19 cellular contexts compared by ENCODE assay signal in the genomic region with DNA sequence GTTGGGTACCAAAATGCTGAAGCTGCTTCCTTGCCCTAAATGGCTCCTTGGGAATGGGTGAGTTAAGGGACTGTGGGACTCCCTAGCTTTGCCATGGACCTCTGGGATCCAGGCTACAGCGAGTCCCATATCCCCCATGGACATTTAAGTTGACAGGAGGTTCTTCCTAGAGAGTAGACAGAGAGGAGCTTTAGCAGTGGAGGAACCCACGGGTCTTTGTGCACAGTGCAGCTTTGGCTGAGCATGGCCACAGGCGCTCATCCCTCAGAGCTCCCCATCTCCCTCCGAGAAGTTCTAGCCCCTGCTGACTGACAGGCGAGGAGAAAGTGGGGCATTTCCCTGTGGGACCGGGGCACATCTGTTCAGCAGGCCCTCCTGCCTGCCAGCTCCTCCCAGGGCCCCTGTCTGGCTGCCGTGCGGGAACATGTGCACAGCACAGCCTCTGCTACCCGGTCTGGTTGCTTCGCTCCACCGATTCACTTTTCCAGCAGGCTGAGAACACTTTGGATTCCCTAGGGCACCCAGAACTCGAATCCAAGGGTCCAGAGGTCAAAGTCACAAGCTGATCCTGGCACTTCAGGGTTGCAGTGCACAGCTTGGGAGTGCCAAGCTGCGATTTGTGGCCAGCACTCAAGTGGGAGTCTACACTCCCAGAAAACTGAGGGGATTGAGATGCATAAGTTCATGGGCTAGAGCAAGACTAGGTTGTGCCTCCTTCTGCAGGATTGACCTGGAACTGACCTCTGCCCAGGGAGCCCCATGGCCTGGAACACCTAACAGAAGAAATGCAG.
"Had no signal": no experiment of that assay in that cellular context is flagged by ENCODE, and none has a peak within 500 bp of the region (broad histone marks: within the 10 kb centered on the region; RNA-seq: fewer than 3 reads in every experiment).

No MANE protein-coding gene starts in this region.

- H3K27ac Mint-ChIP-seq: naive B cell, nephron, type B pancreatic cell had no signal

- H3K4me3 ChIP-seq: heart right ventricle, left ventricle myocardium inferior, psoas muscle, right lobe of liver, spleen, uterus had no signal

- H3K27ac ChIP-seq: heart right ventricle, left ventricle myocardium inferior, psoas muscle, right lobe of liver, spleen, uterus had no signal

- H3K27me3 ChIP-seq: heart right ventricle, right lobe of liver, uterus had no signal

- H3K36me3 ChIP-seq: heart right ventricle, left ventricle myocardium inferior, right lobe of liver, spleen, uterus had no signal

- H3K4me1 Mint-ChIP-seq: naive B cell, nephron had no signal

- H3K9me3 ChIP-seq: psoas muscle, right lobe of liver, spleen had no signal

- H3K4me3 Mint-ChIP-seq: naive B cell, nephron, type B pancreatic cell had no signal

- H3K9me3 Mint-ChIP-seq: nephron, type B pancreatic cell had no signal

- ATAC-seq: esophagus mucosa, psoas muscle had no signal

- H3K36me3 Mint-ChIP-seq: naive B cell, type B pancreatic cell had no signal

- DNase-seq: effector memory CD4-positive, alpha-beta T cell; heart right ventricle; hypothalamus; islet precursor cell; left ventricle myocardium inferior; mesendoderm; naive B cell; psoas muscle; retina; right lobe of liver; spleen; stimulated activated CD4-positive, alpha-beta T cell treated with anti-CD3 and anti-CD28 coated beads, Interleukin-15, amount 100 ng/mL, for 24 hours; stimulated activated CD4-positive, alpha-beta T cell treated with anti-CD3 and anti-CD28 coated beads, Interleukin-1b, Interleukin-23, amount 100 ng/mL, for 48 hours; stimulated activated CD4-positive, alpha-beta T cell treated with anti-CD3 and anti-CD28 coated beads, Interleukin-4, amount 100 ng/mL, for 24 hours; stimulated activated naive CD4-positive, alpha-beta T cell; uterus had no signal

- H3K4me1 ChIP-seq: heart right ventricle, left ventricle myocardium inferior, psoas muscle, right lobe of liver, spleen, uterus had no signal
